13 cellular contexts compared by ENCODE assay signal in the genomic region with DNA sequence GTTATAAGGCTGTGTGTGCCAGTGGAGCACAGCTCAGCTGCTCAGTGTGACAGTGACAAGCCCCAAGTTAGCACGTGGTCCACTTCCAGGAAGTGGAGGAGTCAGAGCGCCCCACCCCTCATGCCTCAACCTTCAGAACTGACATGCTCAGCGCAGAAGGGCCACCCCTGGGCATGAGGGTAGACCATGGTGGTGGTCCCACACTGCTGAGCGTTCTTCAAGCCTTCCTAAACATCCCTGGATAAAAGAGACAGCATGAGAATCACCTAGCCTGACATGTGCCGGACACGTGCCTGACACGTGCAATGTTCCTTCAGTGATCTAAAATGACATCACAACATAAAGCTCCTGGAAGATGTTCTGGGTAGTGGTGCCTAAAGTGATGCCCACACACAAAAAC. TPM values are rescaled to one million over a fixed set of nuclear protein-coding genes. Genes with fewer than 3 reads are reported as not detected.
DNase-seq lines count a peak whose midpoint lies in the region; ATAC-seq, FAIRE-seq and TF ChIP-seq lines count a peak whose summit lies in the region.
"Had no signal": no experiment of that assay in that cellular context is flagged by ENCODE, and none has a peak within 500 bp of the region (broad histone marks: within the 10 kb centered on the region; RNA-seq: fewer than 3 reads in every experiment).

No MANE protein-coding gene starts in this region.

- H3K4me2 ChIP-seq in OCI-LY7 (ENCODE audit: low read length) (peak overlapping the region; percentile 75), K562 (ENCODE audit: insufficient read depth, low read length) (no peak overlapping the region)

- DNase-seq in OCI-LY7 (ENCODE audit: low spot score) (peak; percentile 59), K562 (ENCODE audit: extremely low read depth in 1 of 4, low spot score in 3 of 4) (no peak), islet precursor cell (no peak), pons (ENCODE audit: low spot score) (no peak), G401 (ENCODE audit: low spot score) (no peak), SW 1271 (lab: John Stamatoyannopoulos, UW) (no peak)
- DNase-seq in activated CD8-positive, alpha-beta T cell treated with anti-CD3 and anti-CD28 coated beads, Interleukin-2, amount 10 ng/mL, durations not matched to agents 7 days and 5 days, result peak; percentile 78
- DNase-seq in stimulated activated CD4-positive, alpha-beta T cell treated with anti-CD3 and anti-CD28 coated beads, TNF-alpha, amount 100 ng/mL, for 24 hours (ENCODE audit: low read depth in 3 of 3), result peak in 2 of 3 experiments; percentile 46 to 62
- DNase-seq: NCI-H1417 treated with DMSO at 0.1 percent for 48 hours had no signal

- TF ChIP-seq CTCF in OCI-LY7 (conservative IDR thresholded peaks at IDR 0.05; ENCODE audit: low read length), result no peak
- no peak for TF ChIP-seq CTCF in K562 (IDR thresholded peaks at IDR 0.05 in 2 of 3, conservative IDR thresholded peaks at IDR 0.05 in 1 of 3; ENCODE audit: insufficient read depth in 2 of 3, low read depth in 1 of 3, low read length in 3 of 3)

- CTCF ChIA-PET in OCI-LY7 (lab: Charles Lee; ENCODE audit: unreplicated experiment) (no interaction called here), K562 (lab: Yijun Ruan, JAX; ENCODE audit: low intra/inter-chr PET ratio) (no interaction called here)
- CTCF ChIA-PET in activated CD8-positive, alpha-beta T cell treated with anti-CD3 and anti-CD28 coated beads, Interleukin-2, amount 10 ng/mL, durations not matched to agents 7 days and 5 days (lab: Charles Lee), result interaction anchor here (1.5 to 2.6 kb wide), 3 partner anchors 9 to 63 kb away, joined by 5 to 15 read pairs (median 9); partner anchors contain the start of gene ATP10A

- H3K27ac Mint-ChIP-seq in activated CD8-positive, alpha-beta T cell treated with anti-CD3 and anti-CD28 coated beads, Interleukin-2, amount 10 ng/mL, durations not matched to agents 7 days and 5 days, result peak overlapping the region; percentile 95

- H4K20me1 ChIP-seq in OCI-LY7 (ENCODE audit: insufficient read depth, low read length), result no peaks in the 10 kb centered on the region
- no peaks in the 10 kb centered on the region for H4K20me1 ChIP-seq in K562 (replicated peaks; ENCODE audit: control insufficient read depth, insufficient read depth, low read length)

- H3K79me2 ChIP-seq in OCI-LY7 (ENCODE audit: insufficient read depth, low read depth, low read length), result no peaks in the 10 kb centered on the region
- H3K79me2 ChIP-seq in K562 (ENCODE audit: control insufficient read depth, insufficient read depth, low read length), result no peaks in the 10 kb centered on the region

- H3K4me3 Mint-ChIP-seq in activated CD8-positive, alpha-beta T cell treated with anti-CD3 and anti-CD28 coated beads, Interleukin-2, amount 10 ng/mL, durations not matched to agents 7 days and 5 days, result peak overlapping the region; percentile 32
- H3K4me3 Mint-ChIP-seq: neural crest cell had no signal

- no peak for TF ChIP-seq POLR2A in K562 (conservative IDR thresholded peaks at IDR 0.05)

- H3K27ac ChIP-seq in OCI-LY7 (ENCODE audit: low read depth, low read length, poor library complexity, severe bottlenecking) (peak overlapping the region; percentile 69), K562 (ENCODE audit: extremely low read depth, low read depth, low read length) (no peak overlapping the region)
- H3K27ac ChIP-seq: vagina had no signal

- POLR2A ChIA-PET in OCI-LY7 (lab: Charles Lee) (no interaction called here), K562 (lab: Yijun Ruan, JAX) (interaction anchor here (0.6 kb wide), 1 partner anchor 44 kb away, joined by 3 read pairs; no protein-coding TSS in a partner anchor)
- POLR2A ChIA-PET in activated CD8-positive, alpha-beta T cell treated with anti-CD3 and anti-CD28 coated beads, Interleukin-2, amount 10 ng/mL, durations not matched to agents 7 days and 5 days (lab: Charles Lee), result interaction anchor here (4.5 kb wide), 1 partner anchor 16 kb away, joined by 42 read pairs; the partner anchor contains the start of gene ATP10A

- no peaks in the 10 kb centered on the region for H3K9me3 ChIP-seq in OCI-LY7 (ENCODE audit: low read length)
- H3K9me3 ChIP-seq in K562 (replicated peaks; ENCODE audit: control insufficient read depth, insufficient read depth, low read depth, low read length), result no peaks in the 10 kb centered on the region
- H3K9me3 ChIP-seq: vagina had no signal

- H3K9ac ChIP-seq in K562 (ENCODE audit: insufficient read depth in 1 of 2, low read depth in 2 of 2, low read length in 2 of 2), result no peak overlapping the region

- no peak for TF ChIP-seq RAD21 in K562 (CRISPR knock-in tag; conservative IDR thresholded peaks at IDR 0.05 in 1 of 2, IDR thresholded peaks at IDR 0.05 in 1 of 2)

- peaks cover 56% of the 10 kb centered on the region for H3K36me3 Mint-ChIP-seq in activated CD8-positive, alpha-beta T cell treated with anti-CD3 and anti-CD28 coated beads, Interleukin-2, amount 10 ng/mL, durations not matched to agents 7 days and 5 days (ENCODE audit: low read depth)

- H3K9me1 ChIP-seq in K562 (ENCODE audit: control insufficient read depth, insufficient read depth, low read length), result no peaks in the 10 kb centered on the region

- ATAC-seq in activated CD8-positive, alpha-beta T cell treated with anti-CD3 and anti-CD28 coated beads, Interleukin-2, amount 10 ng/mL, durations not matched to agents 7 days and 5 days, result peak; percentile 55
- no peak for ATAC-seq in K562

- intact Hi-C loops in OCI-LY7 (cut with micrococcal nuclease; ENCODE audit: unreplicated experiment) (loop anchor here (2.0 kb wide), 2 partner anchors 44 to 54 kb away; no protein-coding TSS in a partner anchor), K562 (cut with micrococcal nuclease) (no loop called here)

- 0% methylated on average over 7 of the region's 7 CpGs for WGBS in K562 (ENCODE audit: insufficient coverage, low coverage, missing lambda C conversion rate)

- H3K4me1 ChIP-seq in OCI-LY7 (ENCODE audit: insufficient read depth, low read length, poor library complexity, severe bottlenecking) (peaks cover 85% of the 10 kb centered on the region), K562 (replicated peaks in 1 of 2; ENCODE audit: control insufficient read depth in 2 of 2, insufficient read depth in 2 of 2, low read length in 2 of 2) (peaks cover 4% of the 10 kb centered on the region in 2 experiments; a peak in 2 of 5 replicates)

- H3K27me3 Mint-ChIP-seq in activated CD8-positive, alpha-beta T cell treated with anti-CD3 and anti-CD28 coated beads, Interleukin-2, amount 10 ng/mL, durations not matched to agents 7 days and 5 days (ENCODE audit: low read depth), result no peaks in the 10 kb centered on the region

- H3K9me2 ChIP-seq in OCI-LY7 (ENCODE audit: insufficient read depth, low read length), result no peaks in the 10 kb centered on the region

- TF ChIP-seq EP300 in K562 (IDR thresholded peaks at IDR 0.05; ENCODE audit: low read length), result no peak

- H2AFZ ChIP-seq in OCI-LY7 (ENCODE audit: low read length), result peak overlapping the region; percentile 92; the same call in 1 of the 2 replicates
- H2AFZ ChIP-seq in K562 (ENCODE audit: low read depth, low read length), result peak overlapping the region; percentile 62

- no peaks in the 10 kb centered on the region for H3K9me3 Mint-ChIP-seq in activated CD8-positive, alpha-beta T cell treated with anti-CD3 and anti-CD28 coated beads, Interleukin-2, amount 10 ng/mL, durations not matched to agents 7 days and 5 days (ENCODE audit: insufficient read depth)
- H3K9me3 Mint-ChIP-seq: neural crest cell had no signal

- in situ Hi-C loops in K562 (cut with MboI) (no loop called here), G401 (cut with HindIII; ENCODE audit: low sequenced_read_pairs) (no loop called here)

- BruUV-seq in OCI-LY7 (replicated peaks; lab: Mats Ljungman, UMichigan), result no TSS peak
- BruUV-seq in K562 (replicated peaks; lab: Mats Ljungman, UMichigan), result no TSS peak

- H3K36me3 ChIP-seq in OCI-LY7 (ENCODE audit: insufficient read depth, low read length), result no peaks in the 10 kb centered on the region
- no peaks in the 10 kb centered on the region for H3K36me3 ChIP-seq in K562 (ENCODE audit: control insufficient read depth, insufficient read depth, low read length)
- H3K36me3 ChIP-seq: vagina had no signal

- H3K4me3 ChIP-seq in OCI-LY7 (ENCODE audit: low read depth, low read length, poor library complexity, severe bottlenecking) (no peak overlapping the region), K562 (no peak overlapping the region)
- H3K4me3 ChIP-seq: vagina had no signal

- H3K4me1 Mint-ChIP-seq in activated CD8-positive, alpha-beta T cell treated with anti-CD3 and anti-CD28 coated beads, Interleukin-2, amount 10 ng/mL, durations not matched to agents 7 days and 5 days (ENCODE audit: low read depth), result peaks cover 78% of the 10 kb centered on the region

- H3K27me3 ChIP-seq in K562 (ENCODE audit: control insufficient read depth in 2 of 2, insufficient read depth in 2 of 2, low read length in 2 of 2), result peaks cover 0 to 19% of the 10 kb centered on the region in 2 experiments; a peak in 1 of 5 replicates
- H3K27me3 ChIP-seq: vagina had no signal

- FAIRE-seq in K562 (lab: Jason Lieb, UNC), result no peak
- FAIRE-seq: bronchial epithelial cell, TTC549 had no signal

RNA-seq across cellular contexts. Expression of gene ATP10A, which starts 16.8 kb away (rescaled TPM):
- 0.08 TPM in 1 of 2 replicates, not detected in the other for total RNA-seq in OCI-LY7 (2014; rRNA removed; shearing (Covaris generic))
- total RNA-seq in OCI-LY7 (2022) (0.06 TPM in 1 of 2 replicates, not detected in the other), K562 (2014; rRNA removed) (not detected in 2 replicates), K562 (2014; rRNA removed; fragmentation: Illumina TruSeq; extraction: Trizol) (not detected in 2 replicates), K562 (2015; rRNA removed; fragmentation: Illumina TruSeq; extraction: Trizol) (not detected in 2 replicates), K562 (2021) (0.04 and 0.09 TPM in 2 replicates)
- total RNA-seq in activated CD8-positive, alpha-beta T cell treated with anti-CD3 and anti-CD28 coated beads, Interleukin-2, amount 10 ng/mL, durations not matched to agents 7 days and 5 days, result 10 to 100 TPM; 53.8 to 58.9 TPM
- not detected in 2 replicates for total RNA-seq in K562 (2011; cell fraction: chromatin; rRNA removed; ENCODE audit: low replicate concordance)
- total RNA-seq in K562 (2011; cell fraction: nucleolus; rRNA removed), result not detected in 2 replicates
- total RNA-seq in K562 (2011; cell fraction: nucleoplasm; rRNA removed), result not detected in 2 replicates
- polyA plus RNA-seq in K562 (2011; rRNA removed) (not detected in 2 replicates), K562 (2014; fragmentation: Illumina TruSeq; extraction: Trizol) (not detected in 2 replicates), K562 (2014; fragmentation: Nextera tagmentation; extraction: Ambion mirVana) (not detected), K562 (2014; rRNA removed) (not detected in 2 replicates)
- not detected in 2 replicates for polyA plus RNA-seq in K562 (2011; cell fraction: cytosol; rRNA removed)
- not detected in 2 replicates for polyA plus RNA-seq in K562 (2011; cell fraction: nucleus; rRNA removed)
- polyA plus RNA-seq in K562 (2012), result 0.01 TPM in 1 of 2 replicates, not detected in the other
- polyA minus RNA-seq in K562 (2011; rRNA and poly(A)+ RNA removed), result not detected in 2 replicates
- polyA minus RNA-seq in K562 (2011; cell fraction: cytosol; rRNA and poly(A)+ RNA removed), result not detected in 2 replicates
- polyA minus RNA-seq in K562 (2011; cell fraction: nucleus; rRNA and poly(A)+ RNA removed), result not detected in 2 replicates
- total RNA-seq in G401 (2014; rRNA removed; shearing (Covaris generic)), result 9.2 and 14.1 TPM in 2 replicates

Comparison
In these comparisons a context has a peak if more than half of its experiments do, and no peak if none do; other contexts are left out.
1. DNase-seq: peak in OCI-LY7 (single experiment), activated CD8-positive, alpha-beta T cell treated with anti-CD3 and anti-CD28 coated beads, Interleukin-2, amount 10 ng/mL, durations not matched to agents 7 days and 5 days (single experiment) and stimulated activated CD4-positive, alpha-beta T cell treated with anti-CD3 and anti-CD28 coated beads, TNF-alpha, amount 100 ng/mL, for 24 hours (2 of 3); none in K562 (0 of 4), islet precursor cell (single experiment), pons (single experiment), G401 (single experiment) and SW 1271 (0 of 2).